ENCODE assay signal across 7 cellular contexts in genomic region chr15:71651750-71652186, GRCh38.
DNase-seq lines count a peak whose midpoint lies in the region; ATAC-seq and TF ChIP-seq lines count a peak whose summit lies in the region.

No MANE protein-coding gene starts in this region.

- H3K27ac ChIP-seq in WERI-Rb-1, result no peak overlapping the region

- H3K27me3 Mint-ChIP-seq in activated CD4-positive, alpha-beta memory T cell treated with anti-CD3 and anti-CD28 coated beads, Interleukin-2, amount 10 ng/mL, durations not matched to agents 7 days and 5 days, result peaks cover 2% of the 10 kb centered on the region

- H3K36me3 ChIP-seq in MG63 (no peaks in the 10 kb centered on the region), WERI-Rb-1 (no peaks in the 10 kb centered on the region)

- H3K9me3 ChIP-seq in MG63 (no peaks in the 10 kb centered on the region), WERI-Rb-1 (ENCODE audit: severe bottlenecking) (no peaks in the 10 kb centered on the region)

- TF ChIP-seq CTCF in GM10266 (IDR thresholded peaks at IDR 0.05; ENCODE audit: control insufficient read depth, insufficient read depth, low read depth, missing control alignments) (peak; percentile 56), WERI-Rb-1 (IDR thresholded peaks at IDR 0.05; ENCODE audit: low read depth, low read length) (peak; percentile 70)

- POLR2A ChIA-PET in activated CD4-positive, alpha-beta memory T cell treated with anti-CD3 and anti-CD28 coated beads, Interleukin-2, amount 10 ng/mL, durations not matched to agents 7 days and 5 days (lab: Charles Lee), result no interaction called here

- H3K4me3 Mint-ChIP-seq in activated CD4-positive, alpha-beta memory T cell treated with anti-CD3 and anti-CD28 coated beads, Interleukin-2, amount 10 ng/mL, durations not matched to agents 7 days and 5 days, result no peak overlapping the region

- H3K4me3 ChIP-seq in MG63 (no peak overlapping the region), WERI-Rb-1 (ENCODE audit: low read depth, low read length) (no peak overlapping the region)

- DNase-seq in GM10266 (ENCODE audit: extremely low spot score), result peak; percentile 21
- peak; percentile 43 for DNase-seq in MG63
- peak; percentile 72 for DNase-seq in WERI-Rb-1
- no peak for DNase-seq in left ventricle myocardium superior
- DNase-seq in stimulated activated naive CD8-positive, alpha-beta T cell treated with anti-CD3 and anti-CD28 coated beads, Interleukin-15, Interleukin-2, amounts not matched to agents 100 U/mL and 50 U/mL, for 24 hours, result no peak
- no peak for DNase-seq in HuH-7 (ENCODE audit: low spot score)
- no peak for DNase-seq in activated CD4-positive, alpha-beta memory T cell treated with anti-CD3 and anti-CD28 coated beads, Interleukin-2, amount 10 ng/mL, durations not matched to agents 7 days and 5 days

- H3K27ac Mint-ChIP-seq in activated CD4-positive, alpha-beta memory T cell treated with anti-CD3 and anti-CD28 coated beads, Interleukin-2, amount 10 ng/mL, durations not matched to agents 7 days and 5 days, result no peak overlapping the region

- H3K4me1 Mint-ChIP-seq in activated CD4-positive, alpha-beta memory T cell treated with anti-CD3 and anti-CD28 coated beads, Interleukin-2, amount 10 ng/mL, durations not matched to agents 7 days and 5 days, result no peaks in the 10 kb centered on the region

- no peaks in the 10 kb centered on the region for H3K27me3 ChIP-seq in MG63
- no peaks in the 10 kb centered on the region for H3K27me3 ChIP-seq in WERI-Rb-1 (ENCODE audit: insufficient read depth, low read depth, severe bottlenecking)

- ATAC-seq in left ventricle myocardium superior, result peak; percentile 45
- peak; percentile 52 for ATAC-seq in stimulated activated naive CD8-positive, alpha-beta T cell treated with anti-CD3 and anti-CD28 coated beads, Interleukin-15, Interleukin-2, amounts not matched to agents 100 U/mL and 50 U/mL, for 24 hours

- no peaks in the 10 kb centered on the region for H3K36me3 Mint-ChIP-seq in activated CD4-positive, alpha-beta memory T cell treated with anti-CD3 and anti-CD28 coated beads, Interleukin-2, amount 10 ng/mL, durations not matched to agents 7 days and 5 days (ENCODE audit: low read depth)

- no peaks in the 10 kb centered on the region for H3K9me3 Mint-ChIP-seq in activated CD4-positive, alpha-beta memory T cell treated with anti-CD3 and anti-CD28 coated beads, Interleukin-2, amount 10 ng/mL, durations not matched to agents 7 days and 5 days

- intact Hi-C loops in left ventricle myocardium superior (cut with micrococcal nuclease), result loop anchor here (5.0 kb wide), 1 partner anchor 204 kb away; no protein-coding TSS in a partner anchor

- CTCF ChIA-PET in activated CD4-positive, alpha-beta memory T cell treated with anti-CD3 and anti-CD28 coated beads, Interleukin-2, amount 10 ng/mL, durations not matched to agents 7 days and 5 days (lab: Charles Lee), result no interaction called here

Comparison
In these comparisons a context has a peak if more than half of its experiments do, and no peak if none do; other contexts are left out.
1. DNase-seq: peak in GM10266 (single experiment), MG63 (single experiment) and WERI-Rb-1 (single experiment); none in left ventricle myocardium superior (single experiment), stimulated activated naive CD8-positive, alpha-beta T cell treated with anti-CD3 and anti-CD28 coated beads, Interleukin-15, Interleukin-2, amounts not matched to agents 100 U/mL and 50 U/mL, for 24 hours (single experiment), HuH-7 (single experiment) and activated CD4-positive, alpha-beta memory T cell treated with anti-CD3 and anti-CD28 coated beads, Interleukin-2, amount 10 ng/mL, durations not matched to agents 7 days and 5 days (single experiment).